Comparison of ENCODE assay signal across 13 cellular contexts in genomic region chr2:74383254-74383653, GRCh38.
DNase-seq lines count a peak whose midpoint lies in the region; ATAC-seq and TF ChIP-seq lines count a peak whose summit lies in the region.
"Had no signal": no experiment of that assay in that cellular context is flagged by ENCODE, and none has a peak within 500 bp of the region (broad histone marks: within the 10 kb centered on the region; RNA-seq: fewer than 3 reads in every experiment).

No MANE protein-coding gene starts in this region.

- no peaks in the 10 kb centered on the region for H3K9me3 Mint-ChIP-seq in activated naive CD4-positive, alpha-beta T cell treated with anti-CD3 and anti-CD28 coated beads, Interleukin-2, amount 10 ng/mL, durations not matched to agents 7 days and 5 days

- TF ChIP-seq CTCF in cardiac fibroblast (IDR thresholded peaks at IDR 0.05; ENCODE audit: low read depth, low read length), result no peak

- H3K27ac Mint-ChIP-seq in activated naive CD4-positive, alpha-beta T cell treated with anti-CD3 and anti-CD28 coated beads, Interleukin-2, amount 10 ng/mL, durations not matched to agents 7 days and 5 days, result no peak overlapping the region

- peaks cover 23% of the 10 kb centered on the region for H3K4me1 Mint-ChIP-seq in activated naive CD4-positive, alpha-beta T cell treated with anti-CD3 and anti-CD28 coated beads, Interleukin-2, amount 10 ng/mL, durations not matched to agents 7 days and 5 days

- H3K4me3 Mint-ChIP-seq in activated naive CD4-positive, alpha-beta T cell treated with anti-CD3 and anti-CD28 coated beads, Interleukin-2, amount 10 ng/mL, durations not matched to agents 7 days and 5 days, result no peak overlapping the region

- H3K27me3 Mint-ChIP-seq in activated naive CD4-positive, alpha-beta T cell treated with anti-CD3 and anti-CD28 coated beads, Interleukin-2, amount 10 ng/mL, durations not matched to agents 7 days and 5 days, result no peaks in the 10 kb centered on the region

- DNase-seq in HCEC 1CT (peak; percentile 59), cardiac fibroblast (ENCODE audit: low read depth in 2 of 2) (peak; percentile 49 to 83), iris pigment epithelial cell (ENCODE audit: low read depth) (peak; percentile 87), stromal cell of bone marrow (ENCODE audit: low read depth) (peak; percentile 37), cerebellar nuclear complex (lab: John Stamatoyannopoulos, UW) (no peak)
- no peak for DNase-seq in activated naive CD4-positive, alpha-beta T cell treated with anti-CD3 and anti-CD28 coated beads, Interleukin-2, amount 10 ng/mL, durations not matched to agents 7 days and 5 days
- no peak for DNase-seq in stimulated activated naive CD8-positive, alpha-beta T cell treated with anti-CD3 and anti-CD28 coated beads, Interleukin-15, Interleukin-2, amounts not matched to agents 100 U/mL and 50 U/mL, for 24 hours
- DNase-seq: cortex of kidney, DMS79 treated with DMSO at 0.1 percent for 48 hours, hypothalamus, WERI-Rb-1 had no signal

- CTCF ChIA-PET in activated naive CD4-positive, alpha-beta T cell treated with anti-CD3 and anti-CD28 coated beads, Interleukin-2, amount 10 ng/mL, durations not matched to agents 7 days and 5 days (lab: Charles Lee), result interaction anchor here (1.5 to 1.6 kb wide), 2 partner anchors 8 to 17 kb away, joined by 4 to 5 read pairs; no protein-coding TSS in a partner anchor

- H3K4me3 ChIP-seq in cardiac fibroblast (replicated peaks in 1 of 2; ENCODE audit: low read depth in 2 of 2, low read length in 2 of 2), result no peak overlapping the region
- H3K4me3 ChIP-seq: smooth muscle cell had no signal

- ATAC-seq in HG02571 (IDR thresholded peaks at IDR 0.05; ENCODE audit: unreplicated experiment), result no peak
- ATAC-seq in stimulated activated naive CD8-positive, alpha-beta T cell treated with anti-CD3 and anti-CD28 coated beads, Interleukin-15, Interleukin-2, amounts not matched to agents 100 U/mL and 50 U/mL, for 24 hours, result no peak

- H3K36me3 Mint-ChIP-seq in activated naive CD4-positive, alpha-beta T cell treated with anti-CD3 and anti-CD28 coated beads, Interleukin-2, amount 10 ng/mL, durations not matched to agents 7 days and 5 days, result peaks cover 6% of the 10 kb centered on the region

Comparison
In these comparisons a context has a peak if more than half of its experiments do, and no peak if none do; other contexts are left out.
1. DNase-seq: peak in HCEC 1CT (single experiment), cardiac fibroblast (2 of 2), iris pigment epithelial cell (single experiment) and stromal cell of bone marrow (single experiment); none in activated naive CD4-positive, alpha-beta T cell treated with anti-CD3 and anti-CD28 coated beads, Interleukin-2, amount 10 ng/mL, durations not matched to agents 7 days and 5 days (single experiment), stimulated activated naive CD8-positive, alpha-beta T cell treated with anti-CD3 and anti-CD28 coated beads, Interleukin-15, Interleukin-2, amounts not matched to agents 100 U/mL and 50 U/mL, for 24 hours (single experiment) and cerebellar nuclear complex (0 of 2).